In genomic region chr4:23903859-23904438, GRCh38 we compare ENCODE assay signal across 11 cellular contexts. TPM values are rescaled to one million over a fixed set of nuclear protein-coding genes. Genes with fewer than 3 reads are reported as not detected.
A peak's percentile ranks its signal among the peaks of the same experiment; 100 is the strongest.
DNase-seq lines count a peak whose midpoint lies in the region; ATAC-seq and TF ChIP-seq lines count a peak whose summit lies in the region.
"Had no signal": no experiment of that assay in that cellular context is flagged by ENCODE, and none has a peak within 500 bp of the region (broad histone marks: within the 10 kb centered on the region; RNA-seq: fewer than 3 reads in every experiment).

No MANE protein-coding gene starts in this region.

- peak; percentile 80 to 93 for DNase-seq in NCI-H187 (lab: John Stamatoyannopoulos, UW)
- peak; percentile 92 to 93 for DNase-seq in SHP77 (lab: John Stamatoyannopoulos, UW)
- DNase-seq in hepatocyte (ENCODE audit: low spot score) = peak; percentile 37
- no peak for DNase-seq in lower leg skin (ENCODE audit: low spot score in 2 of 2)
- no peak for DNase-seq in stimulated activated CD4-positive, alpha-beta T cell treated with anti-CD3 and anti-CD28 coated beads, Interleukin-4, amount 100 ng/mL, for 4 hours
- DNase-seq in stimulated activated naive CD8-positive, alpha-beta T cell treated with anti-CD3 and anti-CD28 coated beads, Interleukin-15, amount 100 ng/mL, for 72 hours = no peak
- DNase-seq: effector memory CD8-positive, alpha-beta T cell; NCI-H526 treated with DMSO at 0.1 percent for 48 hours; trophoblast cell had no signal

- H3K79me2 ChIP-seq in hepatocyte = no peaks in the 10 kb centered on the region

- peak overlapping the region in 1 of 2 donors; percentile 40 for H3K9ac ChIP-seq in stomach smooth muscle (ENCODE audit: low read length in 2 of 2)

- TF ChIP-seq CTCF in hepatocyte (IDR thresholded peaks at IDR 0.05; ENCODE audit: poor library complexity) (no peak), lower leg skin (IDR thresholded peaks at IDR 0.05) (no peak)

- H3K9me2 ChIP-seq in hepatocyte (replicated peaks; ENCODE audit: insufficient read depth) = no peaks in the 10 kb centered on the region

- H3K4me3 ChIP-seq in hepatocyte (no peak overlapping the region), stomach smooth muscle (ENCODE audit: low read length in 2 of 2) (peak overlapping the region; percentile 8 to 41), lower leg skin (ENCODE audit: low read depth, poor library complexity, severe bottlenecking) (no peak overlapping the region)

- no peak for TF ChIP-seq POLR2A in lower leg skin (IDR thresholded peaks at IDR 0.05)

- no peaks in the 10 kb centered on the region for H3K36me3 ChIP-seq in hepatocyte (replicated peaks; ENCODE audit: insufficient read depth, low read depth)
- no peaks in the 10 kb centered on the region for H3K36me3 ChIP-seq in stomach smooth muscle (ENCODE audit: control insufficient read depth in 2 of 2, insufficient read depth in 2 of 2, low read length in 2 of 2)

- no peak overlapping the region for H3K27ac Mint-ChIP-seq in stimulated activated naive CD8-positive, alpha-beta T cell treated with anti-CD3 and anti-CD28 coated beads, Interleukin-15, amount 100 ng/mL, for 72 hours
- H3K27ac Mint-ChIP-seq: effector memory CD8-positive, alpha-beta T cell; T-helper 1 cell treated with Interleukin-12 subunit alpha and Interleukin-12 subunit beta and Interleukin-4 antibody, amounts not matched to agents 30 μg/mL and 1 μg/mL, for 36 hours had no signal

- H3K9me3 Mint-ChIP-seq in stimulated activated naive CD8-positive, alpha-beta T cell treated with anti-CD3 and anti-CD28 coated beads, Interleukin-15, amount 100 ng/mL, for 72 hours = no peaks in the 10 kb centered on the region
- H3K9me3 Mint-ChIP-seq: T-helper 1 cell treated with Interleukin-12 subunit alpha and Interleukin-12 subunit beta and Interleukin-4 antibody, amounts not matched to agents 30 μg/mL and 1 μg/mL, for 36 hours had no signal

- H2AFZ ChIP-seq in hepatocyte = no peak overlapping the region

- no peaks in the 10 kb centered on the region for H3K27me3 Mint-ChIP-seq in stimulated activated naive CD8-positive, alpha-beta T cell treated with anti-CD3 and anti-CD28 coated beads, Interleukin-15, amount 100 ng/mL, for 72 hours
- H3K27me3 Mint-ChIP-seq: effector memory CD8-positive, alpha-beta T cell had no signal

- H3K4me1 Mint-ChIP-seq in stimulated activated naive CD8-positive, alpha-beta T cell treated with anti-CD3 and anti-CD28 coated beads, Interleukin-15, amount 100 ng/mL, for 72 hours = no peaks in the 10 kb centered on the region

- ATAC-seq in stimulated activated naive CD8-positive, alpha-beta T cell treated with anti-CD3 and anti-CD28 coated beads, Interleukin-15, amount 100 ng/mL, for 72 hours = no peak
- ATAC-seq: effector memory CD8-positive, alpha-beta T cell had no signal

- no peak overlapping the region for H3K4me3 Mint-ChIP-seq in stimulated activated naive CD8-positive, alpha-beta T cell treated with anti-CD3 and anti-CD28 coated beads, Interleukin-15, amount 100 ng/mL, for 72 hours
- H3K4me3 Mint-ChIP-seq: effector memory CD8-positive, alpha-beta T cell; T-helper 1 cell treated with Interleukin-12 subunit alpha and Interleukin-12 subunit beta and Interleukin-4 antibody, amounts not matched to agents 30 μg/mL and 1 μg/mL, for 36 hours had no signal

- H4K20me1 ChIP-seq in hepatocyte (ENCODE audit: insufficient read depth, poor library complexity, severe bottlenecking) = no peaks in the 10 kb centered on the region

- H3K4me1 ChIP-seq in hepatocyte (ENCODE audit: insufficient read depth) (no peaks in the 10 kb centered on the region), stomach smooth muscle (ENCODE audit: control insufficient read depth, insufficient read depth, low read length) (peaks cover 4% of the 10 kb centered on the region)

- intact Hi-C loops in lower leg skin (cut with DNase I; ENCODE audit: low total_unique reads) = no loop called here

- peak overlapping the region; percentile 24 for H3K27ac ChIP-seq in hepatocyte
- H3K27ac ChIP-seq in stomach smooth muscle (ENCODE audit: low read length) = peak overlapping the region; percentile 74

- no peaks in the 10 kb centered on the region for H3K27me3 ChIP-seq in hepatocyte
- H3K27me3 ChIP-seq in stomach smooth muscle (ENCODE audit: control insufficient read depth in 1 of 2, insufficient read depth in 2 of 2, low read length in 2 of 2) = no peaks in the 10 kb centered on the region

- H3K9me3 ChIP-seq in hepatocyte (ENCODE audit: low read depth) = no peaks in the 10 kb centered on the region
- no peaks in the 10 kb centered on the region for H3K9me3 ChIP-seq in stomach smooth muscle (ENCODE audit: control insufficient read depth in 2 of 2, low read length in 2 of 2)

- no peak overlapping the region for H3K4me2 ChIP-seq in hepatocyte

- WGBS in hepatocyte (ENCODE audit: low lambda C conversion rate, missing lambda C conversion rate) = 60% methylated on average over 7 of the region's 7 CpGs
- 43 to 45% methylated on average over 7 of the region's 7 CpGs for WGBS in lower leg skin, 2 donors

RNA-seq across cellular contexts. Expression of gene PPARGC1A, which starts 14.1 kb away (rescaled TPM):
- 16.6 and 18.7 TPM in 2 replicates for total RNA-seq in hepatocyte
- polyA plus RNA-seq in hepatocyte = 4.2 and 6.7 TPM in 2 replicates
- 10 to 100 TPM in 2 of 4 donors, 1 to 10 TPM in 2; 3.4 to 40.0 (median 14.1) TPM for total RNA-seq in lower leg skin

Comparison
In these comparisons a context has a peak if more than half of its experiments do, and no peak if none do; other contexts are left out.
1. DNase-seq: peak in NCI-H187 (2 of 2), SHP77 (2 of 2) and hepatocyte (single experiment); none in lower leg skin (0 of 2), stimulated activated CD4-positive, alpha-beta T cell treated with anti-CD3 and anti-CD28 coated beads, Interleukin-4, amount 100 ng/mL, for 4 hours (0 of 2) and stimulated activated naive CD8-positive, alpha-beta T cell treated with anti-CD3 and anti-CD28 coated beads, Interleukin-15, amount 100 ng/mL, for 72 hours (0 of 2).
2. H3K4me3 ChIP-seq: peak in stomach smooth muscle (2 of 2); none in hepatocyte (single experiment) and lower leg skin (single experiment).